8 cellular contexts compared by ENCODE assay signal in genomic region chr2:8487461-8487932, GRCh38.
DNase-seq lines count a peak whose midpoint lies in the region; ATAC-seq and TF ChIP-seq lines count a peak whose summit lies in the region.

No MANE protein-coding gene starts in this region.

- H3K4me1 ChIP-seq in prostate gland (replicated peaks): peaks cover 6% of the 10 kb centered on the region

- ATAC-seq in CD4-positive, alpha-beta T cell (ENCODE audit: poor library complexity): peak; percentile 10
- peak; percentile 15 for ATAC-seq in GM21423 (IDR thresholded peaks at IDR 0.05; ENCODE audit: unreplicated experiment)

- H3K36me3 ChIP-seq in MG63: no peaks in the 10 kb centered on the region
- H3K36me3 ChIP-seq in prostate gland: no peaks in the 10 kb centered on the region

- no peaks in the 10 kb centered on the region for H3K9me3 ChIP-seq in CD4-positive, alpha-beta T cell (ENCODE audit: control insufficient read depth, low read length)
- H3K9me3 ChIP-seq in MG63: no peaks in the 10 kb centered on the region
- H3K9me3 ChIP-seq in prostate gland: no peaks in the 10 kb centered on the region

- TF ChIP-seq POLR2A in prostate gland (IDR thresholded peaks at IDR 0.05): no peak

- WGBS in prostate gland: 44% methylated on average over 16 of the region's 16 CpGs

- peak overlapping the region; percentile 80 for H3K27ac ChIP-seq in CD4-positive, alpha-beta T cell (ENCODE audit: low read depth, low read length)
- no peak overlapping the region for H3K27ac ChIP-seq in prostate gland

- H3K27me3 ChIP-seq in CD4-positive, alpha-beta T cell (ENCODE audit: control insufficient read depth, insufficient read depth, low read length): no peaks in the 10 kb centered on the region
- H3K27me3 ChIP-seq in MG63 (no peaks in the 10 kb centered on the region), prostate gland (replicated peaks; ENCODE audit: insufficient read depth) (no peaks in the 10 kb centered on the region)

- H3K9me3 Mint-ChIP-seq in CD4-positive, alpha-beta T cell: no peaks in the 10 kb centered on the region

- POLR2A ChIA-PET in CD4-positive, alpha-beta T cell (lab: Charles Lee): interaction anchor here (1.0 to 2.9 kb wide), 5 partner anchors 10 to 194 kb away, joined by 3 to 18 read pairs (median 9); partner anchors contain the start of gene ID2

- no peak overlapping the region for H3K4me3 ChIP-seq in MG63
- H3K4me3 ChIP-seq in prostate gland: no peak overlapping the region

- H3K27ac Mint-ChIP-seq in CD4-positive, alpha-beta T cell: peak overlapping the region; percentile 89

- CTCF ChIA-PET in CD4-positive, alpha-beta T cell (lab: Charles Lee): no interaction called here

- DNase-seq in CD4-positive, alpha-beta T cell: peak in 1 of 10 experiments; percentile 27
- peak; percentile 55 for DNase-seq in MG63
- peak; percentile 56 for DNase-seq in iPS-NIHi11 (ENCODE audit: low spot score)
- no peak for DNase-seq in SW 1271 (lab: John Stamatoyannopoulos, UW)
- no peak for DNase-seq in mucosa of gallbladder (ENCODE audit: low spot score)
- DNase-seq in prostate gland (ENCODE audit: low spot score): no peak
- DNase-seq in NCI-H2081 treated with DMSO at 0.1 percent for 48 hours (lab: John Stamatoyannopoulos, UW): no peak

- intact Hi-C loops in CD4-positive, alpha-beta T cell (cut with DNase I, micrococcal nuclease): no loop called here
- intact Hi-C loops in prostate gland (cut with DNase I): no loop called here

- no peak for TF ChIP-seq CTCF in CD4-positive, alpha-beta T cell (IDR thresholded peaks at IDR 0.05)
- no peak for TF ChIP-seq CTCF in prostate gland (IDR thresholded peaks at IDR 0.05)

- H3K4me3 Mint-ChIP-seq in CD4-positive, alpha-beta T cell: peak overlapping the region; percentile 77

- peaks cover 64% of the 10 kb centered on the region for H3K4me1 Mint-ChIP-seq in CD4-positive, alpha-beta T cell (ENCODE audit: low read depth)

- no peaks in the 10 kb centered on the region for H3K27me3 Mint-ChIP-seq in CD4-positive, alpha-beta T cell

- no peaks in the 10 kb centered on the region for H3K36me3 Mint-ChIP-seq in CD4-positive, alpha-beta T cell (ENCODE audit: low read depth)

Comparison
In these comparisons a context has a peak if more than half of its experiments do, and no peak if none do; other contexts are left out.
1. DNase-seq: peak in MG63 (single experiment) and iPS-NIHi11 (single experiment); none in SW 1271 (0 of 2), mucosa of gallbladder (single experiment), prostate gland (single experiment) and NCI-H2081 treated with DMSO at 0.1 percent for 48 hours (single experiment).